Comparison of ENCODE assay signal across 8 cellular contexts in genomic region chr4:148044889-148045352, GRCh38.
DNase-seq lines count a peak whose midpoint lies in the region; ATAC-seq and TF ChIP-seq lines count a peak whose summit lies in the region.

No MANE protein-coding gene starts in this region.

- H3K27ac Mint-ChIP-seq in naive thymus-derived CD4-positive, alpha-beta T cell, result peak overlapping the region in 2 of 9 donors; percentile 21 to 47
- no peak overlapping the region for H3K27ac Mint-ChIP-seq in Calu3 (ENCODE audit: unreplicated experiment)

- ATAC-seq in GM18870 (IDR thresholded peaks at IDR 0.05; ENCODE audit: unreplicated experiment), result peak; percentile 97
- ATAC-seq in HG02840 (IDR thresholded peaks at IDR 0.05; ENCODE audit: low FRiP score, unreplicated experiment), result peak; percentile 93
- ATAC-seq in SK-N-SH treated with all-trans-retinoic acid at 6 μM for 48 hours, result peak; percentile 74
- peak; percentile 71 for ATAC-seq in naive thymus-derived CD4-positive, alpha-beta T cell

- intact Hi-C loops in naive thymus-derived CD4-positive, alpha-beta T cell (cut with micrococcal nuclease), result loop anchor here (1.0 to 2.0 kb wide), 3 partner anchors 16 to 725 kb away; no protein-coding TSS in a partner anchor
- intact Hi-C loops in Calu3 (cut with micrococcal nuclease; ENCODE audit: unreplicated experiment), result no loop called here

- no peak overlapping the region for H3K4me3 ChIP-seq in naive thymus-derived CD4-positive, alpha-beta T cell (ENCODE audit: low read length)

- no peaks in the 10 kb centered on the region for H3K27me3 ChIP-seq in naive thymus-derived CD4-positive, alpha-beta T cell (ENCODE audit: control insufficient read depth in 2 of 2, insufficient read depth in 2 of 2, low read length in 2 of 2)

- H3K4me1 Mint-ChIP-seq in naive thymus-derived CD4-positive, alpha-beta T cell, result peaks cover 7 to 26% (median 17%) of the 10 kb centered on the region in 7 donors
- no peaks in the 10 kb centered on the region for H3K4me1 Mint-ChIP-seq in Calu3 (ENCODE audit: low read depth, unreplicated experiment)

- no peaks in the 10 kb centered on the region for H3K9me3 Mint-ChIP-seq in naive thymus-derived CD4-positive, alpha-beta T cell
- no peaks in the 10 kb centered on the region for H3K9me3 Mint-ChIP-seq in Calu3 (ENCODE audit: low read depth, unreplicated experiment)

- CTCF ChIA-PET in naive thymus-derived CD4-positive, alpha-beta T cell (lab: Charles Lee), result interaction anchor here (1.0 to 1.6 kb wide), 3 partner anchors 10 to 282 kb away, joined by 3 to 4 read pairs (median 3); no protein-coding TSS in a partner anchor
- CTCF ChIA-PET in Calu3 (lab: Charles Lee) (interaction anchor here (0.7 kb wide), 1 partner anchor 15 kb away, joined by 3 read pairs; no protein-coding TSS in a partner anchor), HEK293T (lab: Yijun Ruan, JAX) (interaction anchor here (0.7 to 1.5 kb wide), 4 partner anchors 11 to 977 kb away, joined by 3 to 4 read pairs (median 4); no protein-coding TSS in a partner anchor)

- no peak overlapping the region for H3K4me3 Mint-ChIP-seq in naive thymus-derived CD4-positive, alpha-beta T cell
- H3K4me3 Mint-ChIP-seq in Calu3 (ENCODE audit: low read depth, unreplicated experiment), result no peak overlapping the region

- DNase-seq in naive thymus-derived CD4-positive, alpha-beta T cell, result peak in 5 of 9 donors; percentile 20 to 58 (median 46)
- DNase-seq in SW480 (ENCODE audit: low spot score) (no peak), Calu3 (no peak), HEK293T (ENCODE audit: extremely low spot score) (no peak), RKO (ENCODE audit: low spot score) (no peak)

- BruUV-seq in Calu3 (replicated peaks; lab: Mats Ljungman, UMichigan), result no TSS peak

- H3K27me3 Mint-ChIP-seq in naive thymus-derived CD4-positive, alpha-beta T cell, result no peaks in the 10 kb centered on the region
- H3K27me3 Mint-ChIP-seq in Calu3 (ENCODE audit: unreplicated experiment), result no peaks in the 10 kb centered on the region

- no peak for TF ChIP-seq CTCF in Calu3 (IDR thresholded peaks at IDR 0.05; ENCODE audit: unreplicated experiment)

- peaks cover 0 to 10% (median 0%) of the 10 kb centered on the region in 5 donors for H3K36me3 Mint-ChIP-seq in naive thymus-derived CD4-positive, alpha-beta T cell
- no peaks in the 10 kb centered on the region for H3K36me3 Mint-ChIP-seq in Calu3 (ENCODE audit: insufficient read depth, unreplicated experiment)

- H3K4me1 ChIP-seq in naive thymus-derived CD4-positive, alpha-beta T cell (ENCODE audit: control insufficient read depth in 2 of 2, insufficient read depth in 2 of 2, low read length in 2 of 2), result peaks cover 4% of the 10 kb centered on the region in 2 donors

- POLR2A ChIA-PET in naive thymus-derived CD4-positive, alpha-beta T cell (lab: Charles Lee), result no interaction called here
- POLR2A ChIA-PET in HEK293T (lab: Yijun Ruan, JAX), result interaction anchor here (1.3 kb wide), 1 partner anchor 8 kb away, joined by 4 read pairs; no protein-coding TSS in a partner anchor

- H3K9me3 ChIP-seq in naive thymus-derived CD4-positive, alpha-beta T cell (ENCODE audit: control insufficient read depth in 2 of 3, low read length in 3 of 3), result no peaks in the 10 kb centered on the region

- H3K27ac ChIP-seq in naive thymus-derived CD4-positive, alpha-beta T cell (ENCODE audit: low read depth, low read length), result no peak overlapping the region

- no peaks in the 10 kb centered on the region for H3K36me3 ChIP-seq in naive thymus-derived CD4-positive, alpha-beta T cell (ENCODE audit: control insufficient read depth in 2 of 3, insufficient read depth in 3 of 3, low read length in 3 of 3)

TF ChIP-seq in SK-N-SH treated with all-trans-retinoic acid at 6 μM for 48 hours, 23 proteins besides CTCF, POLR2A, EP300 and RAD21:
- TF ChIP-seq ZNF8 (CRISPR knock-in tag; IDR thresholded peaks at IDR 0.05), result no peak

TF ChIP-seq in HEK293T, 16 proteins besides CTCF, POLR2A, EP300 and RAD21:
- TF ChIP-seq SP1 (IDR thresholded peaks at IDR 0.05), result no peak
- TF ChIP-seq TARDBP (IDR thresholded peaks at IDR 0.05), result no peak
- TF ChIP-seq FOXM1 (IDR thresholded peaks at IDR 0.05; ENCODE audit: borderline replicate concordance), result no peak
- no peak for TF ChIP-seq BHLHE40 (IDR thresholded peaks at IDR 0.05; ENCODE audit: borderline replicate concordance)
- TF ChIP-seq CTBP1 (IDR thresholded peaks at IDR 0.05; ENCODE audit: borderline replicate concordance), result no peak

Comparison
In these comparisons a context has a peak if more than half of its experiments do, and no peak if none do; other contexts are left out.
1. DNase-seq: peak in naive thymus-derived CD4-positive, alpha-beta T cell (5 of 9); none in SW480 (single experiment), Calu3 (single experiment), HEK293T (single experiment) and RKO (single experiment).
2. Peak in every context shown above with its lines, with median percentiles within 50 percentile points of each other: ATAC-seq.